In the genomic region with DNA sequence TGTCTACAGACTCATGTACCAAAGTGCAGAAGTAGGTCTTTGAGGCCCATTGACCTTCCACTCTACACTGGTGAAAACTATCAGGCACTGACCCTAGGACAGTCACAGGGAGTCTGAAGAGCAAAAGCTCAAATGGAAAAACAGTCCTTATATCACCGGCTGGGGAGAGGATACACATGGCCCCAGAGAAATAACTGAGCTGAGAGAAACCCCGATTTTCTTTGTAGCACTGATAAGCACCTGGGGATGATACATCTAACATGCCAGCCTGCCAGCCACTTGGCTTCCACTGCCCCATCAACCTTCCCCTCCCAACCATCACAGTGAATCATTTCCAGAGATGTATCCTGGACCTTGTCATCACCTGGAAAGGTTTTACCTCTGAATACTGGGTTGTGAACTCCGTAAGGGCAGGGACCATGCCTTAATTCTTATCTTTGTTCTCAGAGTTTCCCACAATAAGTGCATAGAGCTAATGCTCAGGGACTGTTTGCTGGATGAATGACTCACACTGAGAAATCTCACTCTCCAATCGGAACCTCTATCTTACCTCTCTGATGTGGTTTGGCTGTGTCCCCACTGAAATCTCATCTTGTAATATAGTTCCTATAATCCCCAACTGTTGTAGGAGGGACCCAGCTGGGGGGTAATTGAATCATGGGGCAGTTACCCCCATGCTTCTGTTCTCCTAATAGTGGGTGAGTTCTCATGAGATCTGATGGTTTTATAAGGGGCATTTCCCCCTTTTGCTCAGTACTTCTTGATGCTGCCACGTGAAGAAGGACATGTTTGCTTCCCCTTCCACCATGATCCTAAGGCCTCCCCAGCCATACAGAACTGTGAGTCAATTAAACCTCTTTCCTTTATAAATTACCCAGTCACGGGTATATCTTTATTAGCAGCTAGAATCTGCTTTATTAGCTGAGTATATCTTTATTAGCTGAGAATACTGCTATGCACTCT, we compare ENCODE assay signal across 10 cellular contexts. TPM values are rescaled to one million over a fixed set of nuclear protein-coding genes. Genes with fewer than 3 reads are reported as not detected.
A peak's percentile ranks its signal among the peaks of the same experiment; 100 is the strongest.
DNase-seq lines count a peak whose midpoint lies in the region; ATAC-seq and TF ChIP-seq lines count a peak whose summit lies in the region.
"Had no signal": no experiment of that assay in that cellular context is flagged by ENCODE, and none has a peak within 500 bp of the region (broad histone marks: within the 10 kb centered on the region; RNA-seq: fewer than 3 reads in every experiment).

No MANE protein-coding gene starts in this region.

- no peak overlapping the region for H3K4me3 Mint-ChIP-seq in activated naive CD8-positive, alpha-beta T cell treated with anti-CD3 and anti-CD28 coated beads for 36 hours
- H3K4me3 Mint-ChIP-seq: nephron had no signal

- H3K9me3 ChIP-seq in A673 (ENCODE audit: low read depth, low read length, poor library complexity, severe bottlenecking) = no peaks in the 10 kb centered on the region
- H3K9me3 ChIP-seq in aorta (ENCODE audit: control insufficient read depth, low read length) = no peaks in the 10 kb centered on the region
- no peaks in the 10 kb centered on the region for H3K9me3 ChIP-seq in spleen

- TF ChIP-seq CTCF in A673 (conservative IDR thresholded peaks at IDR 0.05; ENCODE audit: low read depth, low read length) (no peak), spleen (IDR thresholded peaks at IDR 0.05 in 8 of 11, conservative IDR thresholded peaks at IDR 0.05 in 3 of 11) (no peak)

- ATAC-seq in GM18907 (IDR thresholded peaks at IDR 0.05; ENCODE audit: unreplicated experiment) = peak; percentile 55
- peak; percentile 61 for ATAC-seq in HG03064 (IDR thresholded peaks at IDR 0.05; ENCODE audit: low read depth, unreplicated experiment)
- ATAC-seq in aorta (ENCODE audit: low FRiP score) = no peak

- H3K27ac Mint-ChIP-seq in activated naive CD8-positive, alpha-beta T cell treated with anti-CD3 and anti-CD28 coated beads for 36 hours = no peak overlapping the region
- H3K27ac Mint-ChIP-seq: nephron had no signal

- H3K36me3 Mint-ChIP-seq in activated naive CD8-positive, alpha-beta T cell treated with anti-CD3 and anti-CD28 coated beads for 36 hours = no peaks in the 10 kb centered on the region

- H3K36me3 ChIP-seq in A673 (ENCODE audit: insufficient read depth, low read length, poor library complexity, severe bottlenecking) (no peaks in the 10 kb centered on the region), aorta (ENCODE audit: control insufficient read depth in 1 of 2, insufficient read depth in 2 of 2, low read length in 1 of 2) (no peaks in the 10 kb centered on the region), spleen (no peaks in the 10 kb centered on the region)

- POLR2A ChIA-PET in A673 (lab: Charles Lee; ENCODE audit: low non-redundant PET) = no interaction called here

- intact Hi-C loops in A673 (cut with micrococcal nuclease; ENCODE audit: unreplicated experiment) = no loop called here
- intact Hi-C loops in aorta (cut with DNase I) = no loop called here
- intact Hi-C loops in spleen (cut with DNase I; ENCODE audit: low total_unique reads) = no loop called here

- H3K27me3 ChIP-seq in A673 (replicated peaks; ENCODE audit: insufficient read depth, low read depth, low read length, poor library complexity) (no peaks in the 10 kb centered on the region), aorta (ENCODE audit: control insufficient read depth in 1 of 2, insufficient read depth in 2 of 2, low read length in 1 of 2) (no peaks in the 10 kb centered on the region), spleen (replicated peaks in 1 of 7) (peaks cover 0 to 11% (median 0%) of the 10 kb centered on the region in 7 donors)

- BruUV-seq in A673 (replicated peaks; lab: Mats Ljungman, UMichigan) = no TSS peak

- CTCF ChIA-PET in A673 (lab: Charles Lee) = no interaction called here

- H3K4me3 ChIP-seq in A673 (ENCODE audit: low read depth, low read length, poor library complexity, severe bottlenecking) = no peak overlapping the region
- no peak overlapping the region for H3K4me3 ChIP-seq in aorta (ENCODE audit: low read length in 2 of 2)
- H3K4me3 ChIP-seq in spleen = no peak overlapping the region

- H3K4me1 ChIP-seq in A673 (ENCODE audit: insufficient read depth, low read length, poor library complexity, severe bottlenecking) (no peaks in the 10 kb centered on the region), aorta (ENCODE audit: control insufficient read depth in 1 of 2, insufficient read depth in 2 of 2, low read length in 2 of 2) (no peaks in the 10 kb centered on the region), spleen (no peaks in the 10 kb centered on the region)

- DNase-seq in activated naive CD8-positive, alpha-beta T cell treated with anti-CD3 and anti-CD28 coated beads for 36 hours = peak; percentile 3
- DNase-seq in mucosa of gallbladder (ENCODE audit: low spot score) (peak; percentile 52), A673 (ENCODE audit: low spot score) (no peak), aorta (no peak), spleen (no peak), SKM-1 treated with dmso at 0.1 percent for 144 hours (lab: John Stamatoyannopoulos, UW; ENCODE audit: unreplicated experiment) (no peak)
- DNase-seq: effector CD4-positive, alpha-beta T cell had no signal

- peaks cover 3% of the 10 kb centered on the region for H3K4me1 Mint-ChIP-seq in activated naive CD8-positive, alpha-beta T cell treated with anti-CD3 and anti-CD28 coated beads for 36 hours
- H3K4me1 Mint-ChIP-seq: nephron had no signal

- H3K27me3 Mint-ChIP-seq in activated naive CD8-positive, alpha-beta T cell treated with anti-CD3 and anti-CD28 coated beads for 36 hours = peaks cover 15% of the 10 kb centered on the region

- H3K27ac ChIP-seq in A673 (ENCODE audit: low read depth, low read length, poor library complexity, severe bottlenecking) (no peak overlapping the region), aorta (ENCODE audit: low read depth in 1 of 2, low read length in 2 of 2) (no peak overlapping the region), spleen (no peak overlapping the region)

- WGBS in aorta, 2 donors = 76 to 80% methylated on average over 6 of the region's 6 CpGs
- 76 to 92% (median 78%) methylated on average over 6 of the region's 6 CpGs for WGBS in spleen, 5 donors

- TF ChIP-seq POLR2A in spleen (IDR thresholded peaks at IDR 0.05) = no peak

- no peaks in the 10 kb centered on the region for H3K9me3 Mint-ChIP-seq in activated naive CD8-positive, alpha-beta T cell treated with anti-CD3 and anti-CD28 coated beads for 36 hours
- H3K9me3 Mint-ChIP-seq: nephron had no signal

RNA-seq across cellular contexts. Expression of gene EVA1A, which starts 37.1 kb away (rescaled TPM):
- under 1 TPM; 0.23 to 0.36 TPM for total RNA-seq in activated naive CD8-positive, alpha-beta T cell treated with anti-CD3 and anti-CD28 coated beads for 36 hours
- 0.43 TPM for total RNA-seq in mucosa of gallbladder
- total RNA-seq in A673 (2021) = 4.0 and 4.3 TPM in 2 replicates
- total RNA-seq in aorta = 1 to 10 TPM; 1.7 to 3.1 TPM
- 1 to 10 TPM in 1 of 2 donors, under 1 TPM in 1; 0.82 to 6.0 TPM for polyA plus RNA-seq in aorta
- total RNA-seq in spleen = 10 to 100 TPM; 10.6 to 30.3 (median 15.7) TPM
- polyA plus RNA-seq in spleen = 10 to 100 TPM in 2 of 3 donors, 1 to 10 TPM in 1; 6.2 to 13.7 (median 11.7) TPM

Comparison
In these comparisons a context has a peak if more than half of its experiments do, and no peak if none do; other contexts are left out.
1. DNase-seq: peak in activated naive CD8-positive, alpha-beta T cell treated with anti-CD3 and anti-CD28 coated beads for 36 hours (single experiment) and mucosa of gallbladder (single experiment); none in A673 (single experiment), aorta (0 of 2), spleen (single experiment) and SKM-1 treated with dmso at 0.1 percent for 144 hours (single experiment).